In genomic region chr2:29804671-29805070, GRCh38 we compare ENCODE assay signal across 7 cellular contexts.
"Had no signal": no experiment of that assay in that cellular context is flagged by ENCODE, and none has a peak within 500 bp of the region (broad histone marks: within the 10 kb centered on the region; RNA-seq: fewer than 3 reads in every experiment).

No MANE protein-coding gene starts in this region.

- H3K9ac ChIP-seq: KMS-11 had no signal

- DNase-seq: IMR-90, KBM-7, KG1 had no signal

- H3K27ac ChIP-seq: HL-60, KMS-11 had no signal

- ATAC-seq: HepG2 had no signal

- FAIRE-seq: HepG2, HTR-8/SVneo had no signal

- H3K4me2 ChIP-seq: KMS-11 had no signal
